In genomic region chr3:43764471-43764870, GRCh38 we compare ENCODE assay signal across 26 cellular contexts.
"Had no signal": no experiment of that assay in that cellular context is flagged by ENCODE, and none has a peak within 500 bp of the region (broad histone marks: within the 10 kb centered on the region; RNA-seq: fewer than 3 reads in every experiment).

No MANE protein-coding gene starts in this region.

- DNase-seq: hippocampal formation; immature natural killer cell; kidney; left colon; left lung; lower lobe of right lung; mammary epithelial cell; midbrain; mucosa of descending colon; naive thymus-derived CD4-positive, alpha-beta T cell; nucleus accumbens; pancreas; posterior cingulate gyrus; retina; right cardiac atrium; small intestine; spleen; stimulated activated CD4-positive, alpha-beta T cell treated with anti-CD3 and anti-CD28 coated beads, Interleukin-4, amount 100 ng/mL, for 24 hours; stimulated activated naive CD4-positive, alpha-beta T cell treated with Interleukin-2 at 50 U/mL for 16 hours; stimulated activated naive CD8-positive, alpha-beta T cell treated with anti-CD3 and anti-CD28 coated beads, Interleukin-15, amount 100 ng/mL, for 72 hours; substantia nigra; uterus had no signal

- H3K9me3 ChIP-seq: left lung, lower lobe of right lung, mucosa of descending colon, pancreas, prostate gland, spleen, tibial nerve, uterus had no signal

- H3K4me3 ChIP-seq: left lung, lower lobe of right lung, mucosa of descending colon, pancreas, prostate gland, spleen, tibial nerve, uterus had no signal

- H3K27me3 ChIP-seq: left lung, pancreas, tibial nerve, uterus had no signal

- ATAC-seq: left colon; left lung; lower lobe of right lung; mucosa of descending colon; naive thymus-derived CD4-positive, alpha-beta T cell; pancreas; right cardiac atrium; sciatic nerve; stimulated activated effector memory CD8-positive, alpha-beta T cell treated with anti-CD3 and anti-CD28 coated beads, Interleukin-12 subunit alpha, Interleukin-12 subunit beta, amount 100 ng/mL, for 72 hours; stimulated activated naive CD8-positive, alpha-beta T cell treated with anti-CD3 and anti-CD28 coated beads, Interleukin-15, amount 100 ng/mL, for 72 hours had no signal

- H3K4me1 ChIP-seq: prostate gland, uterus had no signal

- H3K36me3 ChIP-seq: left lung, lower lobe of right lung, pancreas, prostate gland, spleen, tibial nerve, uterus had no signal

- H3K27ac ChIP-seq: left lung, lower lobe of right lung, pancreas, prostate gland, spleen, tibial nerve, uterus had no signal
